ENCODE assay signal across 1 cellular context in genomic region chr12:120955232-120955631, GRCh38.
TF ChIP-seq lines count a peak whose summit lies in the region.

No MANE protein-coding gene starts in this region.

TF ChIP-seq in K562, 482 proteins besides CTCF, POLR2A, EP300 and RAD21 (continues in another document):
- TF ChIP-seq DIDO1 (tag; IDR thresholded peaks at IDR 0.05; ENCODE audit: low read depth) (no peak), CBX3 (IDR thresholded peaks at IDR 0.05; ENCODE audit: borderline replicate concordance in 1 of 2, low read length in 2 of 2) (0 out of 3 replicates have a peak, but pooled peaks of 1 of the 2 experiments have one; percentile 41), ZNF41 (CRISPR knock-in tag; conservative IDR thresholded peaks at IDR 0.05) (no peak), SMARCE1 (IDR thresholded peaks at IDR 0.05) (no peak), NBN (IDR thresholded peaks at IDR 0.05; ENCODE audit: low read depth) (no peak), LARP7 (IDR thresholded peaks at IDR 0.05) (no peak), ZNF518B (CRISPR knock-in tag; IDR thresholded peaks at IDR 0.05) (no peak), SMARCA5 (IDR thresholded peaks at IDR 0.05) (peak; percentile 69; the same call in 1 of the 2 replicates), ZBTB43 (CRISPR knock-in tag; IDR thresholded peaks at IDR 0.05) (no peak), DMBX1 (CRISPR knock-in tag; IDR thresholded peaks at IDR 0.05; ENCODE audit: borderline replicate concordance) (no peak), HBP1 (CRISPR knock-in tag; IDR thresholded peaks at IDR 0.05) (no peak), ZNF165 (CRISPR knock-in tag; IDR thresholded peaks at IDR 0.05; ENCODE audit: borderline replicate concordance) (no peak), ARID1B (IDR thresholded peaks at IDR 0.05) (no peak), ZKSCAN1 (IDR thresholded peaks at IDR 0.05; ENCODE audit: low read depth, low read length) (no peak), MNT (conservative IDR thresholded peaks at IDR 0.05) (no peak), USF2 (CRISPR knock-in tag; IDR thresholded peaks at IDR 0.05) (no peak), RBM39 (optimal IDR thresholded peaks at IDR 0.05; ENCODE audit: low read depth, low read length) (no peak), PKNOX1 (IDR thresholded peaks at IDR 0.05) (peak; percentile 83), ZNF253 (CRISPR knock-in tag; conservative IDR thresholded peaks at IDR 0.05) (no peak), ZNF318 (IDR thresholded peaks at IDR 0.05; ENCODE audit: borderline replicate concordance in 1 of 2, low read depth in 1 of 2) (no peak), PBX2 (CRISPR knock-in tag; IDR thresholded peaks at IDR 0.05; ENCODE audit: low read depth) (peak; percentile 27; the same call in 1 of the 2 replicates), PBX2 (tag; conservative IDR thresholded peaks at IDR 0.05; ENCODE audit: low read depth) (no peak), ZNF655 (CRISPR knock-in tag; IDR thresholded peaks at IDR 0.05) (no peak), CREM (IDR thresholded peaks at IDR 0.05; ENCODE audit: low read depth) (no peak), RBM25 (IDR thresholded peaks at IDR 0.05; ENCODE audit: low read depth, low read length, severe bottlenecking) (peak; percentile 92), KDM2B (CRISPR knock-in tag; IDR thresholded peaks at IDR 0.05) (no peak), BCOR (IDR thresholded peaks at IDR 0.05) (peak; percentile 28; the same call in 1 of the 2 replicates), ZBTB2 (IDR thresholded peaks at IDR 0.05) (no peak), HLTF (IDR thresholded peaks at IDR 0.05) (0 out of 2 replicates have a peak, but pooled peaks have one; percentile 61), C11orf30 (IDR thresholded peaks at IDR 0.05; ENCODE audit: low read depth) (no peak), SRSF9 (IDR thresholded peaks at IDR 0.05; ENCODE audit: borderline replicate concordance, low read depth, low read length) (no peak), KDM5B (IDR thresholded peaks at IDR 0.05; ENCODE audit: insufficient replicate concordance, low read depth, low read length) (no peak), ZNF133 (CRISPR knock-in tag; IDR thresholded peaks at IDR 0.05) (no peak), ARID2 (IDR thresholded peaks at IDR 0.05) (no peak)
